25 cellular contexts compared by ENCODE assay signal in genomic region chr18:77002496-77002895, GRCh38.
A peak's percentile ranks its signal among the peaks of the same experiment; 100 is the strongest.
DNase-seq lines count a peak whose midpoint lies in the region; ATAC-seq and TF ChIP-seq lines count a peak whose summit lies in the region.
"Had no signal": no experiment of that assay in that cellular context is flagged by ENCODE, and none has a peak within 500 bp of the region (broad histone marks: within the 10 kb centered on the region; RNA-seq: fewer than 3 reads in every experiment).

No MANE protein-coding gene starts in this region.

- H3K4me1 ChIP-seq in psoas muscle (peaks cover 9% of the 10 kb centered on the region), prostate gland (replicated peaks) (no peaks in the 10 kb centered on the region)
- H3K4me1 ChIP-seq: A549, HAP-1 had no signal

- no peak for TF ChIP-seq POLR2A in prostate gland (IDR thresholded peaks at IDR 0.05)

- WGBS in psoas muscle, 3 donors = 41 to 70% (median 45%) methylated on average over 10 of the region's 10 CpGs
- 89% methylated on average over 10 of the region's 10 CpGs for WGBS in prostate gland

- H3K4me1 Mint-ChIP-seq in T-cell (peaks cover 39 to 45% (median 42%) of the 10 kb centered on the region in 3 donors), chondrocyte (ENCODE audit: low read depth) (peaks cover 10% of the 10 kb centered on the region)

- H3K36me3 Mint-ChIP-seq in T-cell (peaks cover 10% of the 10 kb centered on the region), chondrocyte (ENCODE audit: low read depth) (no peaks in the 10 kb centered on the region)
- H3K36me3 Mint-ChIP-seq: activated naive CD8-positive, alpha-beta T cell had no signal

- H3K27me3 ChIP-seq in psoas muscle (ENCODE audit: insufficient read depth in 3 of 3, low read length in 2 of 3) (no peaks in the 10 kb centered on the region), prostate gland (replicated peaks; ENCODE audit: insufficient read depth) (no peaks in the 10 kb centered on the region)

- H3K27ac Mint-ChIP-seq in T-cell (peak overlapping the region; percentile 55 to 74), chondrocyte (ENCODE audit: unreplicated experiment) (no peak overlapping the region)
- H3K27ac Mint-ChIP-seq: activated naive CD8-positive, alpha-beta T cell; stimulated activated naive CD8-positive, alpha-beta T cell treated with anti-CD3 and anti-CD28 coated beads, Interleukin-15, Interleukin-2, amounts not matched to agents 100 ng/mL and 50 ng/mL, for 24 hours had no signal

- POLR2A ChIA-PET in T-cell (lab: Charles Lee) = no interaction called here

- no peaks in the 10 kb centered on the region for H3K9me3 Mint-ChIP-seq in T-cell
- H3K9me3 Mint-ChIP-seq in chondrocyte (ENCODE audit: low read depth) = no peaks in the 10 kb centered on the region
- H3K9me3 Mint-ChIP-seq: CD4-positive, CD25-positive, alpha-beta regulatory T cell; stimulated activated naive CD8-positive, alpha-beta T cell treated with anti-CD3 and anti-CD28 coated beads, Interleukin-15, Interleukin-2, amounts not matched to agents 100 ng/mL and 50 ng/mL, for 24 hours had no signal

- ATAC-seq in GM18867 (IDR thresholded peaks at IDR 0.05; ENCODE audit: unreplicated experiment) (peak; percentile 81), T-cell (replicated peaks in 1 of 4) (no peak), psoas muscle (peak; percentile 73 to 80 (median 76)), HG02840 (IDR thresholded peaks at IDR 0.05; ENCODE audit: low FRiP score, unreplicated experiment) (no peak)
- ATAC-seq: A549, left lobe of liver, right cardiac atrium had no signal

- H3K4me3 Mint-ChIP-seq in T-cell (no peak overlapping the region), chondrocyte (ENCODE audit: unreplicated experiment) (no peak overlapping the region)
- H3K4me3 Mint-ChIP-seq: activated naive CD8-positive, alpha-beta T cell; CD4-positive, CD25-positive, alpha-beta regulatory T cell; stimulated activated naive CD8-positive, alpha-beta T cell treated with anti-CD3 and anti-CD28 coated beads, Interleukin-15, Interleukin-2, amounts not matched to agents 100 ng/mL and 50 ng/mL, for 24 hours had no signal

- H3K36me3 ChIP-seq in psoas muscle (ENCODE audit: insufficient read depth in 1 of 2, low read depth in 1 of 2) = no peaks in the 10 kb centered on the region
- H3K36me3 ChIP-seq in prostate gland = no peaks in the 10 kb centered on the region
- H3K36me3 ChIP-seq: HAP-1, thoracic aorta had no signal

- H3K27me3 Mint-ChIP-seq in T-cell (no peaks in the 10 kb centered on the region), chondrocyte (ENCODE audit: low read depth) (no peaks in the 10 kb centered on the region)
- H3K27me3 Mint-ChIP-seq: activated naive CD8-positive, alpha-beta T cell; CD4-positive, CD25-positive, alpha-beta regulatory T cell; stimulated activated naive CD8-positive, alpha-beta T cell treated with anti-CD3 and anti-CD28 coated beads, Interleukin-15, Interleukin-2, amounts not matched to agents 100 ng/mL and 50 ng/mL, for 24 hours had no signal

- H3K9me3 ChIP-seq in psoas muscle = no peaks in the 10 kb centered on the region
- no peaks in the 10 kb centered on the region for H3K9me3 ChIP-seq in prostate gland
- H3K9me3 ChIP-seq: A549, HAP-1, thoracic aorta had no signal

- CTCF ChIA-PET in T-cell (lab: Charles Lee) = interaction anchor here in 1 of 2 donors (0.5 kb wide), 1 partner anchor 206 kb away, joined by 3 read pairs; no protein-coding TSS in a partner anchor

- H3K27ac ChIP-seq in psoas muscle (peak overlapping the region; percentile 47), prostate gland (no peak overlapping the region)
- H3K27ac ChIP-seq: A549, RWPE1, thoracic aorta had no signal

- H3K4me3 ChIP-seq in psoas muscle (no peak overlapping the region), prostate gland (no peak overlapping the region)
- H3K4me3 ChIP-seq: A549, HAP-1, thoracic aorta had no signal

- TF ChIP-seq CTCF in psoas muscle (IDR thresholded peaks at IDR 0.05) = no peak
- no peak for TF ChIP-seq CTCF in prostate gland (IDR thresholded peaks at IDR 0.05)
- no peak for TF ChIP-seq CTCF in chondrocyte (IDR thresholded peaks at IDR 0.05)

- peak; percentile 20 for DNase-seq in activated CD8-positive, alpha-beta memory T cell treated with anti-CD3 and anti-CD28 coated beads, Interleukin-2, amount 50 U/mL, for 48 hours
- DNase-seq in activated CD8-positive, alpha-beta memory T cell treated with anti-CD3 and anti-CD28 coated beads, Interleukin-2, amount 50 U/mL, for 4 hours = no peak
- no peak for DNase-seq in T-cell
- DNase-seq in psoas muscle = no peak
- no peak for DNase-seq in prostate gland (ENCODE audit: low spot score)
- no peak for DNase-seq in chondrocyte (ENCODE audit: low spot score)
- DNase-seq: activated CD4-positive, CD25-positive, alpha-beta regulatory T cell; CD4-positive, CD25-positive, alpha-beta regulatory T cell; DMS 273 treated with DMSO at 0.1 percent for 48 hours; effector CD4-positive, alpha-beta T cell; NCI-H1930; NCI-H226; OCI-M1; stimulated activated CD4-positive, alpha-beta T cell treated with anti-CD3 and anti-CD28 coated beads, Interleukin-1b, Interleukin-23, amount 100 ng/mL, for 48 hours; T-helper 1 cell had no signal

- intact Hi-C loops in psoas muscle (cut with DNase I) = loop anchor here (5.0 to 10.0 kb wide), 2 partner anchors 132 to 205 kb away; partner anchors contain the start of gene MBP (in 1 of the 2)
- intact Hi-C loops in prostate gland (cut with DNase I) = loop anchor here (5.0 kb wide), 2 partner anchors 55 to 650 kb away; no protein-coding TSS in a partner anchor

Comparison
In these comparisons a context has a peak if more than half of its experiments do, and no peak if none do; other contexts are left out.
1. ATAC-seq: peak in GM18867 (single experiment) and psoas muscle (4 of 4); none in T-cell (0 of 4) and HG02840 (single experiment).